Comparison of ENCODE assay signal across 16 cellular contexts in the genomic region with DNA sequence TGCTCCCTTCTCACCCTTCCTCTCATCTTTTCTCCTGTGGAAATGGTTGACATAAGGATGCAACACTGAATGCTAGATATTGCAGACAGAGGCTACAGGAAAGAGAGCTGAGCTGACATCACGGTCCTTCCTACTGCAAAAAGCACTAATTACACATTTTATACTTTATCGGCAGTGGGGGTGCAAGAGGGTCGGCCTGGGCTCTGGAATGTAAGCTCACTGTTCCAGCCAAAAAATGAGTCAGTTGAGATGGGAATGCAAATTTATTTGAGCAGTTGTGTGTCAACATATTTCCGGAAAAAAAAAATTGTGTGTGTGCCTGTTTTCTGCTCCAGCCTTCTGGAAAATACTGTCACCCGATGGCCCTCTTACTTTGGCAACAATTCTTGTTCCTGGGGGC. TPM values are rescaled to one million over a fixed set of nuclear protein-coding genes. Genes with fewer than 3 reads are reported as not detected.
DNase-seq lines count a peak whose midpoint lies in the region; ATAC-seq and TF ChIP-seq lines count a peak whose summit lies in the region.
"Had no signal": no experiment of that assay in that cellular context is flagged by ENCODE, and none has a peak within 500 bp of the region (broad histone marks: within the 10 kb centered on the region; RNA-seq: fewer than 3 reads in every experiment).

No MANE protein-coding gene starts in this region.

- no peak for TF ChIP-seq POLR2A in upper lobe of left lung (IDR thresholded peaks at IDR 0.05)

- H3K27me3 ChIP-seq in upper lobe of left lung, result no peaks in the 10 kb centered on the region

- TF ChIP-seq EP300 in upper lobe of left lung (IDR thresholded peaks at IDR 0.05), result no peak

- TF ChIP-seq CTCF in upper lobe of left lung (IDR thresholded peaks at IDR 0.05) (no peak), nephron progenitor cell (IDR thresholded peaks at IDR 0.05) (no peak), GM20000 (IDR thresholded peaks at IDR 0.05; ENCODE audit: extremely low read depth, missing control alignments) (no peak)

- DNase-seq in NCI-H226, result peak; percentile 32
- peak; percentile 17 for DNase-seq in islet precursor cell
- DNase-seq in upper lobe of left lung, result no peak
- no peak for DNase-seq in nephron progenitor cell
- DNase-seq in GM20000 (ENCODE audit: low spot score), result no peak
- no peak for DNase-seq in left colon
- DNase-seq: activated CD8-positive, alpha-beta memory T cell treated with anti-CD3 and anti-CD28 coated beads, Interleukin-2, amount 10 ng/mL, durations not matched to agents 7 days and 5 days; activated naive CD4-positive, alpha-beta T cell treated with Interleukin-2 at 50 U/mL for 16 hours; NCI-H187; NCI-H510A treated with DMSO at 0.1 percent for 48 hours; PC-9; SW 1271 had no signal

- H3K4me1 ChIP-seq in upper lobe of left lung, result no peaks in the 10 kb centered on the region

- no peaks in the 10 kb centered on the region for H3K9me3 ChIP-seq in upper lobe of left lung

- H3K9me3 Mint-ChIP-seq in nephron progenitor cell, result peaks cover 29% of the 10 kb centered on the region

- H3K27ac ChIP-seq in cingulate gyrus (ENCODE audit: low read depth, low read length) (peak overlapping the region; percentile 54), upper lobe of left lung (peak overlapping the region in 3 of 4 donors; percentile 60 to 89 (median 62))
- H3K27ac ChIP-seq: epithelial cell of prostate, PC-9 had no signal

- no peak overlapping the region for H3K4me3 Mint-ChIP-seq in nephron progenitor cell
- H3K4me3 Mint-ChIP-seq: activated CD8-positive, alpha-beta memory T cell treated with anti-CD3 and anti-CD28 coated beads, Interleukin-2, amount 10 ng/mL, durations not matched to agents 7 days and 5 days; memory B cell had no signal

- 76 to 77% methylated on average over 5 of the region's 5 CpGs for WGBS in upper lobe of left lung, 2 donors

- peaks cover 17% of the 10 kb centered on the region for H3K27me3 Mint-ChIP-seq in nephron progenitor cell (ENCODE audit: low read depth, poor library complexity)

- intact Hi-C loops in left colon (cut with DNase I, micrococcal nuclease), result no loop called here

- no peak overlapping the region for H3K27ac Mint-ChIP-seq in nephron progenitor cell
- H3K27ac Mint-ChIP-seq: activated CD8-positive, alpha-beta memory T cell treated with anti-CD3 and anti-CD28 coated beads, Interleukin-2, amount 10 ng/mL, durations not matched to agents 7 days and 5 days; CD14-positive monocyte; memory B cell had no signal

- H3K36me3 Mint-ChIP-seq in nephron progenitor cell (ENCODE audit: low read depth), result peaks cover 6% of the 10 kb centered on the region
- H3K36me3 Mint-ChIP-seq: activated CD8-positive, alpha-beta memory T cell treated with anti-CD3 and anti-CD28 coated beads, Interleukin-2, amount 10 ng/mL, durations not matched to agents 7 days and 5 days; CD14-positive monocyte had no signal

- peaks cover 4% of the 10 kb centered on the region for H3K4me1 Mint-ChIP-seq in nephron progenitor cell
- H3K4me1 Mint-ChIP-seq: activated CD8-positive, alpha-beta memory T cell treated with anti-CD3 and anti-CD28 coated beads, Interleukin-2, amount 10 ng/mL, durations not matched to agents 7 days and 5 days; CD14-positive monocyte; memory B cell had no signal

- ATAC-seq in upper lobe of left lung (ENCODE audit: low FRiP score in 2 of 2) (no peak), left colon (no peak)
- ATAC-seq: activated CD8-positive, alpha-beta memory T cell treated with anti-CD3 and anti-CD28 coated beads, Interleukin-2, amount 10 ng/mL, durations not matched to agents 7 days and 5 days had no signal

- H3K36me3 ChIP-seq in upper lobe of left lung, result no peaks in the 10 kb centered on the region

- H3K4me3 ChIP-seq in upper lobe of left lung, result no peak overlapping the region
- H3K4me3 ChIP-seq: PC-9 had no signal

RNA-seq across cellular contexts. Expression of gene MRTFB, which starts 14.1 kb away (rescaled TPM):
- total RNA-seq in upper lobe of left lung (100 to 1,000 TPM in 1 of 6 donors, 10 to 100 TPM in 5; 46.9 to 100 (median 66.7) TPM), left colon (10 to 100 TPM; 40.0 to 44.7 TPM)

Comparison
In these comparisons a context has a peak if more than half of its experiments do, and no peak if none do; other contexts are left out.
1. DNase-seq: peak in NCI-H226 (single experiment) and islet precursor cell (single experiment); none in upper lobe of left lung (0 of 2), nephron progenitor cell (single experiment), GM20000 (single experiment) and left colon (0 of 2).